1 cellular context compared by ENCODE assay signal in the genomic region with DNA sequence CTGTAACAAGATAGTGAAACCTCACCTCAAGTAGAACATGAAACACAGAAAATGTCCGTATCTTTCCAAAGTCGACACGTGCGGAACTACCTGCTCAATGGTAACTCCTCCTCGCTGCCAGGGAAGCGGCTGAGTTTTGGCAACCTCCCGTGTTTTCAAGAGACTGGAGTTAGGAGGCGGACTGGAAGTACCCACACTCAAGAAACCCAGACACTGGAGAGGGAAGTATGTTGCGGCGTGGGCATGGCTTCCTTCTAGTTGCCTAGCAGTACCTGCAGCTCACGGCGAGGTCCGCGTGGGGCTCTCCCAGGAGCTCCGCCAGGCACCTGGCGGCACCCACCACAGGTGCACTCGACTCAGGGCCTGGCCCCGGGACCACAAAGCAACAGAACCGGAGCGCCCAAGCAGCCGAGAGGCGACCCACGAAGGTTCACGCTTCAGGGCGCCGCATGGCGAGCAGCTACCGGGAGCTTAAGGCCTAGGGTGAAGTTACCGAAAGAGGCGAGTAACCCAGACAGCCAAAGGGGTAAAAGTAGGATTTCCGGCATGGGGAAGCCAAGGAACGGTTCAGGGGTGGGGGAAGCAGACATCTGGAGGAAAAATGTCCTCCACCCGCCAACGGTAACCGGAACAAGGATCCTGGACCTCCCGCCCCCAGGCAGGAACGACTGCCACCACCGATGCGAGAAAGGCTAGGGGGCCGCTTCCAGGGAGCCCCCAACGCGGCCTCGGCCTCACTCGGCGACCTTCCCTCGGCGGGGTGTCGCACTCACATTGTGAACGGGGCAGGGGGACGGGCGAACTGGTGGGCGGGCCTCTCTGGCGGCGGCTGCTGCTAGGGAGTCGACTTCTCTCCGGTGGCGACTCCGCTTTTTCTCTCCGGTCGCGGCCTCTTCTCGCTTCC.
A peak's percentile ranks its signal among the peaks of the same experiment; 100 is the strongest.
TF ChIP-seq lines count a peak whose summit lies in the region.

No MANE protein-coding gene starts in this region.

TF ChIP-seq in HepG2, 621 proteins besides CTCF, POLR2A, EP300 and RAD21 (continued from another document):
- TF ChIP-seq, protein P1, sequence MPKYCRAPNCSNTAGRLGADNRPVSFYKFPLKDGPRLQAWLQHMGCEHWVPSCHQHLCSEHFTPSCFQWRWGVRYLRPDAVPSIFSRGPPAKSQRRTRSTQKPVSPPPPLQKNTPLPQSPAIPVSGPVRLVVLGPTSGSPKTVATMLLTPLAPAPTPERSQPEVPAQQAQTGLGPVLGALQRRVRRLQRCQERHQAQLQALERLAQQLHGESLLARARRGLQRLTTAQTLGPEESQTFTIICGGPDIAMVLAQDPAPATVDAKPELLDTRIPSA (CRISPR knock-in tag; IDR thresholded peaks at IDR 0.05; ENCODE audit: borderline replicate concordance): no peak
- TF ChIP-seq ZNF263 (CRISPR knock-in tag; IDR thresholded peaks at IDR 0.05): no peak
- TF ChIP-seq, protein P2, sequence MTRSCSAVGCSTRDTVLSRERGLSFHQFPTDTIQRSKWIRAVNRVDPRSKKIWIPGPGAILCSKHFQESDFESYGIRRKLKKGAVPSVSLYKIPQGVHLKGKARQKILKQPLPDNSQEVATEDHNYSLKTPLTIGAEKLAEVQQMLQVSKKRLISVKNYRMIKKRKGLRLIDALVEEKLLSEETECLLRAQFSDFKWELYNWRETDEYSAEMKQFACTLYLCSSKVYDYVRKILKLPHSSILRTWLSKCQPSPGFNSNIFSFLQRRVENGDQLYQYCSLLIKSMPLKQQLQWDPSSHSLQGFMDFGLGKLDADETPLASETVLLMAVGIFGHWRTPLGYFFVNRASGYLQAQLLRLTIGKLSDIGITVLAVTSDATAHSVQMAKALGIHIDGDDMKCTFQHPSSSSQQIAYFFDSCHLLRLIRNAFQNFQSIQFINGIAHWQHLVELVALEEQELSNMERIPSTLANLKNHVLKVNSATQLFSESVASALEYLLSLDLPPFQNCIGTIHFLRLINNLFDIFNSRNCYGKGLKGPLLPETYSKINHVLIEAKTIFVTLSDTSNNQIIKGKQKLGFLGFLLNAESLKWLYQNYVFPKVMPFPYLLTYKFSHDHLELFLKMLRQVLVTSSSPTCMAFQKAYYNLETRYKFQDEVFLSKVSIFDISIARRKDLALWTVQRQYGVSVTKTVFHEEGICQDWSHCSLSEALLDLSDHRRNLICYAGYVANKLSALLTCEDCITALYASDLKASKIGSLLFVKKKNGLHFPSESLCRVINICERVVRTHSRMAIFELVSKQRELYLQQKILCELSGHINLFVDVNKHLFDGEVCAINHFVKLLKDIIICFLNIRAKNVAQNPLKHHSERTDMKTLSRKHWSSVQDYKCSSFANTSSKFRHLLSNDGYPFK (CRISPR knock-in tag; IDR thresholded peaks at IDR 0.05; ENCODE audit: borderline replicate concordance): peak; percentile 84; the same call in 1 of the 2 replicates
- peak; percentile 20; the same call in 1 of the 2 replicates for TF ChIP-seq ZNF777 (CRISPR knock-in tag; IDR thresholded peaks at IDR 0.05)
- TF ChIP-seq ZNF772 (CRISPR knock-in tag; IDR thresholded peaks at IDR 0.05): no peak
- TF ChIP-seq ZNF782 (CRISPR knock-in tag; IDR thresholded peaks at IDR 0.05; ENCODE audit: borderline replicate concordance): no peak
- TF ChIP-seq MLLT10 (CRISPR knock-in tag; IDR thresholded peaks at IDR 0.05): peak; percentile 3; the same call in 1 of the 2 replicates
- TF ChIP-seq, protein P3, sequence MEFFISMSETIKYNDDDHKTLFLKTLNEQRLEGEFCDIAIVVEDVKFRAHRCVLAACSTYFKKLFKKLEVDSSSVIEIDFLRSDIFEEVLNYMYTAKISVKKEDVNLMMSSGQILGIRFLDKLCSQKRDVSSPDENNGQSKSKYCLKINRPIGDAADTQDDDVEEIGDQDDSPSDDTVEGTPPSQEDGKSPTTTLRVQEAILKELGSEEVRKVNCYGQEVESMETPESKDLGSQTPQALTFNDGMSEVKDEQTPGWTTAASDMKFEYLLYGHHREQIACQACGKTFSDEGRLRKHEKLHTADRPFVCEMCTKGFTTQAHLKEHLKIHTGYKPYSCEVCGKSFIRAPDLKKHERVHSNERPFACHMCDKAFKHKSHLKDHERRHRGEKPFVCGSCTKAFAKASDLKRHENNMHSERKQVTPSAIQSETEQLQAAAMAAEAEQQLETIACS (CRISPR knock-in tag; IDR thresholded peaks at IDR 0.05): no peak
- 0 out of 2 replicates have a peak, but pooled peaks have one; percentile 46 for TF ChIP-seq CENPT (CRISPR knock-in tag; IDR thresholded peaks at IDR 0.05; ENCODE audit: low read depth)
- TF ChIP-seq SAFB2 (CRISPR knock-in tag; IDR thresholded peaks at IDR 0.05; ENCODE audit: borderline replicate concordance, low read depth): no peak
- TF ChIP-seq ZNF703 (CRISPR knock-in tag; IDR thresholded peaks at IDR 0.05; ENCODE audit: borderline replicate concordance): peak; percentile 89; the same call in 1 of the 2 replicates
- TF ChIP-seq HOXA5 (CRISPR knock-in tag; IDR thresholded peaks at IDR 0.05): peak; percentile 16; the same call in 1 of the 2 replicates
- TF ChIP-seq ARNT2 (CRISPR knock-in tag; IDR thresholded peaks at IDR 0.05; ENCODE audit: low read depth): no peak
- TF ChIP-seq IRX3 (CRISPR knock-in tag; IDR thresholded peaks at IDR 0.05; ENCODE audit: borderline replicate concordance, low read depth): peak; percentile 20; the same call in 1 of the 2 replicates
- no peak for TF ChIP-seq ELF1 (CRISPR knock-in tag; IDR thresholded peaks at IDR 0.05)
- no peak for TF ChIP-seq MTF2 (CRISPR knock-in tag; IDR thresholded peaks at IDR 0.05; ENCODE audit: borderline replicate concordance)
- TF ChIP-seq ZNF567 (CRISPR knock-in tag; IDR thresholded peaks at IDR 0.05; ENCODE audit: borderline replicate concordance): no peak
- TF ChIP-seq ZNF790 (CRISPR knock-in tag; IDR thresholded peaks at IDR 0.05; ENCODE audit: borderline replicate concordance): no peak
- no peak for TF ChIP-seq ZNF282 (IDR thresholded peaks at IDR 0.05; ENCODE audit: partially characterized antibody)
- TF ChIP-seq ZNF792 (CRISPR knock-in tag; IDR thresholded peaks at IDR 0.05): no peak; the same call in 1 of the 2 replicates
- TF ChIP-seq, protein P4, sequence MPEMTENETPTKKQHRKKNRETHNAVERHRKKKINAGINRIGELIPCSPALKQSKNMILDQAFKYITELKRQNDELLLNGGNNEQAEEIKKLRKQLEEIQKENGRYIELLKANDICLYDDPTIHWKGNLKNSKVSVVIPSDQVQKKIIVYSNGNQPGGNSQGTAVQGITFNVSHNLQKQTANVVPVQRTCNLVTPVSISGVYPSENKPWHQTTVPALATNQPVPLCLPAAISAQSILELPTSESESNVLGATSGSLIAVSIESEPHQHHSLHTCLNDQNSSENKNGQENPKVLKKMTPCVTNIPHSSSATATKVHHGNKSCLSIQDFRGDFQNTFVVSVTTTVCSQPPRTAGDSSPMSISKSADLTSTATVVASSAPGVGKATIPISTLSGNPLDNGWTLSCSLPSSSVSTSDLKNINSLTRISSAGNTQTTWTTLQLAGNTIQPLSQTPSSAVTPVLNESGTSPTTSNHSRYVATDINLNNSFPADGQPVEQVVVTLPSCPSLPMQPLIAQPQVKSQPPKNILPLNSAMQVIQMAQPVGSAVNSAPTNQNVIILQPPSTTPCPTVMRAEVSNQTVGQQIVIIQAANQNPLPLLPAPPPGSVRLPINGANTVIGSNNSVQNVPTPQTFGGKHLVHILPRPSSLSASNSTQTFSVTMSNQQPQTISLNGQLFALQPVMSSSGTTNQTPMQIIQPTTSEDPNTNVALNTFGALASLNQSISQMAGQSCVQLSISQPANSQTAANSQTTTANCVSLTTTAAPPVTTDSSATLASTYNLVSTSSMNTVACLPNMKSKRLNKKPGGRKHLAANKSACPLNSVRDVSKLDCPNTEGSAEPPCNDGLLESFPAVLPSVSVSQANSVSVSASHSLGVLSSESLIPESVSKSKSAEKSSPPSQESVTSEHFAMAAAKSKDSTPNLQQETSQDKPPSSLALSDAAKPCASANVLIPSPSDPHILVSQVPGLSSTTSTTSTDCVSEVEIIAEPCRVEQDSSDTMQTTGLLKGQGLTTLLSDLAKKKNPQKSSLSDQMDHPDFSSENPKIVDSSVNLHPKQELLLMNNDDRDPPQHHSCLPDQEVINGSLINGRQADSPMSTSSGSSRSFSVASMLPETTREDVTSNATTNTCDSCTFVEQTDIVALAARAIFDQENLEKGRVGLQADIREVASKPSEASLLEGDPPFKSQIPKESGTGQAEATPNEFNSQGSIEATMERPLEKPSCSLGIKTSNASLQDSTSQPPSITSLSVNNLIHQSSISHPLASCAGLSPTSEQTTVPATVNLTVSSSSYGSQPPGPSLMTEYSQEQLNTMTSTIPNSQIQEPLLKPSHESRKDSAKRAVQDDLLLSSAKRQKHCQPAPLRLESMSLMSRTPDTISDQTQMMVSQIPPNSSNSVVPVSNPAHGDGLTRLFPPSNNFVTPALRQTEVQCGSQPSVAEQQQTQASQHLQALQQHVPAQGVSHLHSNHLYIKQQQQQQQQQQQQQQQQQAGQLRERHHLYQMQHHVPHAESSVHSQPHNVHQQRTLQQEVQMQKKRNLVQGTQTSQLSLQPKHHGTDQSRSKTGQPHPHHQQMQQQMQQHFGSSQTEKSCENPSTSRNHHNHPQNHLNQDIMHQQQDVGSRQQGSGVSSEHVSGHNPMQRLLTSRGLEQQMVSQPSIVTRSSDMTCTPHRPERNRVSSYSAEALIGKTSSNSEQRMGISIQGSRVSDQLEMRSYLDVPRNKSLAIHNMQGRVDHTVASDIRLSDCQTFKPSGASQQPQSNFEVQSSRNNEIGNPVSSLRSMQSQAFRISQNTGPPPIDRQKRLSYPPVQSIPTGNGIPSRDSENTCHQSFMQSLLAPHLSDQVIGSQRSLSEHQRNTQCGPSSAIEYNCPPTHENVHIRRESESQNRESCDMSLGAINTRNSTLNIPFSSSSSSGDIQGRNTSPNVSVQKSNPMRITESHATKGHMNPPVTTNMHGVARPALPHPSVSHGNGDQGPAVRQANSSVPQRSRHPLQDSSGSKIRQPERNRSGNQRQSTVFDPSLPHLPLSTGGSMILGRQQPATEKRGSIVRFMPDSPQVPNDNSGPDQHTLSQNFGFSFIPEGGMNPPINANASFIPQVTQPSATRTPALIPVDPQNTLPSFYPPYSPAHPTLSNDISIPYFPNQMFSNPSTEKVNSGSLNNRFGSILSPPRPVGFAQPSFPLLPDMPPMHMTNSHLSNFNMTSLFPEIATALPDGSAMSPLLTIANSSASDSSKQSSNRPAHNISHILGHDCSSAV (CRISPR knock-in tag; IDR thresholded peaks at IDR 0.05; ENCODE audit: borderline replicate concordance): no peak
- TF ChIP-seq EZH2 (conservative IDR thresholded peaks at IDR 0.05; ENCODE audit: low read depth, low read length): no peak
- TF ChIP-seq AGO1 (IDR thresholded peaks at IDR 0.05; ENCODE audit: low read depth, low read length, poor library complexity, severe bottlenecking): peak; percentile 75
- TF ChIP-seq ZSCAN21 (CRISPR knock-in tag; IDR thresholded peaks at IDR 0.05; ENCODE audit: borderline replicate concordance): no peak
- TF ChIP-seq SMC3 (IDR thresholded peaks at IDR 0.05; ENCODE audit: low read length): no peak
- TF ChIP-seq GATA4 (IDR thresholded peaks at IDR 0.05; ENCODE audit: borderline replicate concordance, low read depth): no peak
- no peak for TF ChIP-seq ZNF33A (CRISPR knock-in tag; IDR thresholded peaks at IDR 0.05; ENCODE audit: borderline replicate concordance)
- TF ChIP-seq NBN (conservative IDR thresholded peaks at IDR 0.05): no peak
- TF ChIP-seq, protein P5, sequence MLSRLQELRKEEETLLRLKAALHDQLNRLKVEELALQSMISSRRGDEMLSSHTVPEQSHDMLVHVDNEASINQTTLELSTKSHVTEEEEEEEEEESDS (CRISPR knock-in tag; IDR thresholded peaks at IDR 0.05; ENCODE audit: borderline replicate concordance): no peak
- TF ChIP-seq NR2F2 (IDR thresholded peaks at IDR 0.05; ENCODE audit: borderline replicate concordance, low read depth): 0 out of 2 replicates have a peak, but pooled peaks have one; percentile 22
- TF ChIP-seq ZNF598 (CRISPR knock-in tag; IDR thresholded peaks at IDR 0.05; ENCODE audit: borderline replicate concordance): peak; percentile 57; the same call in 1 of the 2 replicates
- 0 out of 2 replicates have a peak, but pooled peaks have one; percentile 12 for TF ChIP-seq SMAD1 (CRISPR knock-in tag; IDR thresholded peaks at IDR 0.05; ENCODE audit: borderline replicate concordance, low read depth)
- TF ChIP-seq ZNF3 (CRISPR knock-in tag; IDR thresholded peaks at IDR 0.05): no peak
- no peak for TF ChIP-seq IKZF4 (CRISPR knock-in tag; IDR thresholded peaks at IDR 0.05; ENCODE audit: borderline replicate concordance, low read depth, not compliant biosample characterization)
- TF ChIP-seq, protein P6, sequence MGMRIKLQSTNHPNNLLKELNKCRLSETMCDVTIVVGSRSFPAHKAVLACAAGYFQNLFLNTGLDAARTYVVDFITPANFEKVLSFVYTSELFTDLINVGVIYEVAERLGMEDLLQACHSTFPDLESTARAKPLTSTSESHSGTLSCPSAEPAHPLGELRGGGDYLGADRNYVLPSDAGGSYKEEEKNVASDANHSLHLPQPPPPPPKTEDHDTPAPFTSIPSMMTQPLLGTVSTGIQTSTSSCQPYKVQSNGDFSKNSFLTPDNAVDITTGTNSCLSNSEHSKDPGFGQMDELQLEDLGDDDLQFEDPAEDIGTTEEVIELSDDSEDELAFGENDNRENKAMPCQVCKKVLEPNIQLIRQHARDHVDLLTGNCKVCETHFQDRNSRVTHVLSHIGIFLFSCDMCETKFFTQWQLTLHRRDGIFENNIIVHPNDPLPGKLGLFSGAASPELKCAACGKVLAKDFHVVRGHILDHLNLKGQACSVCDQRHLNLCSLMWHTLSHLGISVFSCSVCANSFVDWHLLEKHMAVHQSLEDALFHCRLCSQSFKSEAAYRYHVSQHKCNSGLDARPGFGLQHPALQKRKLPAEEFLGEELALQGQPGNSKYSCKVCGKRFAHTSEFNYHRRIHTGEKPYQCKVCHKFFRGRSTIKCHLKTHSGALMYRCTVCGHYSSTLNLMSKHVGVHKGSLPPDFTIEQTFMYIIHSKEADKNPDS (CRISPR knock-in tag; IDR thresholded peaks at IDR 0.05): no peak
- TF ChIP-seq BRD4 (CRISPR knock-in tag; IDR thresholded peaks at IDR 0.05): 0 out of 2 replicates have a peak, but pooled peaks have one; percentile 7
